8 cellular contexts compared by ENCODE assay signal in the genomic region with DNA sequence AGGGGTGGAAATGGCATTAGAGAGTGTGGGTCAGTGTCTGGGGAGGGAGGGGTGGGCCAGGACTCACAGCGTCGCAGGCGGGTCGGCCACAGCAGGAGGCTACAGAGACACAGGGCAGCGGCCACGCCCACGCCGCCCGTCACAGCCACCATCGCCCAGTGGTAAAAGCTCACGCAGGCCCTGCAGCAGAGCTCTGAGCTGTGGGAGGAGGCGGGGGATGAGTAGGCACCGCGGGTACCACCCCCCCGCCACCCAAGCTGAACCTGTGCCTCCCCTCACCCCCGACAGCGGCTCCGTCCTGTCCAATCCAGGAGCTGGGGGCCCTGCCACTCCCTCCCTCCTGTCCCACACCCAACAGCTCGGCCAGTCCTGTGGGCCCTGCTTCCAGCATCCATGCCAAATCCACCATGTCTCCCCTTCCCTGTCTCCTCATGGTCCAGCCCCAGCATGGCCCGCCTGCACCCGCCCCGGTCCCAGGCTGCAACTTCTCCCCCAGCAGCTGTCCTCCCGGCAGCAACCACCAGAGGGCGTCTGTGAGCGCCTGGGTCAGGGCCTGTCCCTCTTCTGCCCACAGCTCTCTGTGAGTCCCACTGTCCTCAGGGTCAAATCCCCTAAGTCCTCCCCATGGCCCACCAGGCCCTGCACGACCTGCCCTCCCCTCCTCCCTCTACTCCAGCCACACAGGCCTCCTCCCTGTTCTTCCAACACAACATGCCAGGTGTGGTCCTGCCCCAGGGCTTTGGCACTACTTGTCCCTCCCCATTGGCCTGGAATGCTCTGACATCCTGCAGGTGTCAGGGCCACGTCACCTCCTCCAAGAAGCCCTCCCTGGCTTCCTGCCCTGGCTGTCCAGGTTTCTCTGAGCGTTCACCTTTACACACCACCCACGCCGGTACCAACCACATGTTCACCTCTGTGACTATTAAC. TPM values are rescaled to one million over a fixed set of nuclear protein-coding genes. Genes with fewer than 3 reads are reported as not detected.
DNase-seq lines count a peak whose midpoint lies in the region; ATAC-seq and TF ChIP-seq lines count a peak whose summit lies in the region.

No MANE protein-coding gene starts in this region.

- peak; percentile 78 for TF ChIP-seq CTCF in RWPE2 (IDR thresholded peaks at IDR 0.05; ENCODE audit: poor library complexity, severe bottlenecking)
- TF ChIP-seq CTCF in foreskin keratinocyte (conservative IDR thresholded peaks at IDR 0.05) = peak; percentile 89
- peak; percentile 85 for TF ChIP-seq CTCF in osteoblast (IDR thresholded peaks at IDR 0.05; ENCODE audit: extremely low read depth, low read depth, low read length)
- peak; percentile 97 for TF ChIP-seq CTCF in thoracic aorta (IDR thresholded peaks at IDR 0.05)

- H2AFZ ChIP-seq in GM23248 (no peak overlapping the region), osteoblast (ENCODE audit: low read length) (no peak overlapping the region)

- H3K27me3 ChIP-seq in GM23248 (replicated peaks; ENCODE audit: insufficient read depth) (no peaks in the 10 kb centered on the region), RWPE2 (ENCODE audit: insufficient read depth, poor library complexity, severe bottlenecking) (no peaks in the 10 kb centered on the region), foreskin keratinocyte (no peaks in the 10 kb centered on the region), osteoblast (ENCODE audit: insufficient read depth, low read length) (no peaks in the 10 kb centered on the region), thoracic aorta (replicated peaks; ENCODE audit: insufficient read depth) (no peaks in the 10 kb centered on the region)

- H3K79me2 ChIP-seq in GM23248 (ENCODE audit: insufficient read depth) = no peaks in the 10 kb centered on the region
- peaks cover 8% of the 10 kb centered on the region for H3K79me2 ChIP-seq in osteoblast (ENCODE audit: insufficient read depth, low read length)

- H4K20me1 ChIP-seq in GM23248 (ENCODE audit: insufficient read depth) (no peaks in the 10 kb centered on the region), osteoblast (ENCODE audit: insufficient read depth, low read length) (peaks cover 13% of the 10 kb centered on the region)

- H3K4me2 ChIP-seq in GM23248 (ENCODE audit: unreplicated experiment) (no peak overlapping the region), osteoblast (ENCODE audit: insufficient read depth, low read length) (no peak overlapping the region)

- ATAC-seq in RWPE2 (ENCODE audit: low read depth) = peak; percentile 52
- peak; percentile 57 for ATAC-seq in foreskin keratinocyte
- no peak for ATAC-seq in thoracic aorta (ENCODE audit: insufficient number of reproducible peaks, low FRiP score, low read depth)
- no peak for ATAC-seq in HG03108 (IDR thresholded peaks at IDR 0.05; ENCODE audit: unreplicated experiment)

- WGBS in GM23248 (ENCODE audit: low coverage in 1 of 2, low lambda C conversion rate in 2 of 2, missing lambda C conversion rate in 2 of 2), 2 experiments = 50 to 57% methylated on average over 18 to 30 of the region's 30 CpGs

- in situ Hi-C loops in ACHN (cut with HindIII; ENCODE audit: low pct_ligation_motif_present, low pct_unique_long_range_greater_than_20kb, low sequenced_read_pairs) = no loop called here
- in situ Hi-C loops in GM23248 (cut with MboI) = no loop called here

- H3K9me3 ChIP-seq in GM23248 (ENCODE audit: low read depth) (no peaks in the 10 kb centered on the region), RWPE2 (ENCODE audit: severe bottlenecking) (no peaks in the 10 kb centered on the region), osteoblast (ENCODE audit: low read depth, low read length) (no peaks in the 10 kb centered on the region), thoracic aorta (no peaks in the 10 kb centered on the region)

- no peak overlapping the region for H3K4me3 ChIP-seq in GM23248
- no peak overlapping the region for H3K4me3 ChIP-seq in RWPE2 (ENCODE audit: severe bottlenecking)
- no peak overlapping the region for H3K4me3 ChIP-seq in osteoblast (ENCODE audit: insufficient read depth, low read length)
- H3K4me3 ChIP-seq in thoracic aorta = no peak overlapping the region

- H3K4me1 ChIP-seq in GM23248 (ENCODE audit: insufficient read depth) (no peaks in the 10 kb centered on the region), RWPE2 (ENCODE audit: insufficient read depth, poor library complexity, severe bottlenecking) (no peaks in the 10 kb centered on the region), foreskin keratinocyte (no peaks in the 10 kb centered on the region), osteoblast (ENCODE audit: insufficient read depth, low read length) (no peaks in the 10 kb centered on the region), thoracic aorta (ENCODE audit: control insufficient read depth in 1 of 2, low read depth in 2 of 2) (peaks cover 0 to 14% of the 10 kb centered on the region in 2 donors)

- no peaks in the 10 kb centered on the region for H3K9me2 ChIP-seq in GM23248 (ENCODE audit: insufficient read depth)

- DNase-seq in ACHN (peak; percentile 50), GM23248 (peak; percentile 62), RWPE2 (ENCODE audit: low spot score) (no peak), activated gamma-delta T cell treated with Interleukin-2 at 50 U/mL for 16 hours (peak; percentile 77), foreskin keratinocyte (peak; percentile 44 to 72), osteoblast (ENCODE audit: insufficient read length, low spot score, missing footprints) (peak; percentile 99), thoracic aorta (ENCODE audit: low spot score) (no peak)

- H3K36me3 ChIP-seq in GM23248 (ENCODE audit: low read depth) (no peaks in the 10 kb centered on the region), RWPE2 (ENCODE audit: low read depth) (peaks cover 14% of the 10 kb centered on the region; the same call in 1 of the 2 replicates), osteoblast (ENCODE audit: insufficient read depth, low read length) (peaks cover 12% of the 10 kb centered on the region), thoracic aorta (no peaks in the 10 kb centered on the region)

- H3K9ac ChIP-seq in GM23248 = no peak overlapping the region

- H3K27ac ChIP-seq in GM23248 (no peak overlapping the region), RWPE2 (ENCODE audit: poor library complexity, severe bottlenecking) (no peak overlapping the region), foreskin keratinocyte (no peak overlapping the region), osteoblast (ENCODE audit: low read depth, low read length) (no peak overlapping the region), thoracic aorta (no peak overlapping the region)

- peaks cover 5% of the 10 kb centered on the region; the same call in 1 of the 2 replicates for H3F3A ChIP-seq in GM23248 (ENCODE audit: insufficient read depth)

RNA-seq across cellular contexts. Expression of a gene that starts 6.0 kb away (rescaled TPM):
- total RNA-seq in GM23248 (2014; rRNA removed; shearing (Covaris generic)) = not detected in 2 replicates
- polyA plus RNA-seq in GM23248 (2016; fragmentation: Nextera tagmentation; extraction: Ambion mirVana) = 0.33 TPM in 1 of 2 replicates, not detected in the other
- total RNA-seq in foreskin keratinocyte = not detected in 2 replicates
- not detected in 2 replicates for polyA plus RNA-seq in foreskin keratinocyte
- total RNA-seq in osteoblast = not detected in 2 replicates
- total RNA-seq in thoracic aorta = not detected

RNA-seq across cellular contexts. Expression of a gene that starts 12.4 kb away (rescaled TPM):
- total RNA-seq in GM23248 (2014; rRNA removed; shearing (Covaris generic)) = 67.9 and 73.9 TPM in 2 replicates
- 23.0 and 23.1 TPM in 2 replicates for polyA plus RNA-seq in GM23248 (2016; fragmentation: Nextera tagmentation; extraction: Ambion mirVana)
- 49.1 and 57.5 TPM in 2 replicates for total RNA-seq in foreskin keratinocyte
- polyA plus RNA-seq in foreskin keratinocyte = 56.0 and 62.9 TPM in 2 replicates
- total RNA-seq in osteoblast = 92.5 and 104 TPM in 2 replicates
- 100 to 1,000 TPM in 1 of 2 donors, 10 to 100 TPM in 1; 85.6 to 112 TPM for total RNA-seq in thoracic aorta

RNA-seq across cellular contexts. Expression of a gene that starts 27.7 kb away (rescaled TPM):
- total RNA-seq in GM23248 (2014; rRNA removed; shearing (Covaris generic)) = 105 and 112 TPM in 2 replicates
- 83.9 and 87.7 TPM in 2 replicates for polyA plus RNA-seq in GM23248 (2016; fragmentation: Nextera tagmentation; extraction: Ambion mirVana)
- total RNA-seq in foreskin keratinocyte = 51.9 and 59.9 TPM in 2 replicates
- 72.2 and 77.7 TPM in 2 replicates for polyA plus RNA-seq in foreskin keratinocyte
- total RNA-seq in osteoblast = 57.2 and 65.9 TPM in 2 replicates
- total RNA-seq in thoracic aorta = 100 to 1,000 TPM in 1 of 2 donors, 10 to 100 TPM in 1; 90.8 to 120 TPM

RNA-seq across cellular contexts. Expression of a gene that starts 38.9 kb away (rescaled TPM):
- total RNA-seq in GM23248 (2014; rRNA removed; shearing (Covaris generic)) = 36.5 and 61.3 TPM in 2 replicates
- 32.3 and 38.4 TPM in 2 replicates for polyA plus RNA-seq in GM23248 (2016; fragmentation: Nextera tagmentation; extraction: Ambion mirVana)
- total RNA-seq in foreskin keratinocyte = 39.7 and 43.1 TPM in 2 replicates
- 36.7 and 37.9 TPM in 2 replicates for polyA plus RNA-seq in foreskin keratinocyte
- 36.6 and 39.5 TPM in 2 replicates for total RNA-seq in osteoblast
- 10 to 100 TPM; 29.6 to 33.8 TPM for total RNA-seq in thoracic aorta

RNA-seq across cellular contexts. Expression of a gene that starts 40.3 kb away (rescaled TPM):
- 0.13 TPM in 1 of 2 replicates, not detected in the other for total RNA-seq in GM23248 (2014; rRNA removed; shearing (Covaris generic))
- polyA plus RNA-seq in GM23248 (2016; fragmentation: Nextera tagmentation; extraction: Ambion mirVana) (0.06 TPM in 1 of 2 replicates, not detected in the other), foreskin keratinocyte (0.01 TPM in 1 of 2 replicates, not detected in the other)
- total RNA-seq in foreskin keratinocyte (not detected in 2 replicates), osteoblast (under 0.01 TPM in 1 of 2 replicates, not detected in the other), thoracic aorta (1 to 10 TPM; 1.1 to 1.6 TPM)

Comparison
In these comparisons a context has a peak if more than half of its experiments do, and no peak if none do; other contexts are left out.
1. DNase-seq: peak in ACHN (single experiment), GM23248 (single experiment), activated gamma-delta T cell treated with Interleukin-2 at 50 U/mL for 16 hours (single experiment), foreskin keratinocyte (2 of 2) and osteoblast (single experiment); none in RWPE2 (single experiment) and thoracic aorta (single experiment).
2. ATAC-seq: peak in RWPE2 (single experiment) and foreskin keratinocyte (single experiment); none in thoracic aorta (single experiment) and HG03108 (single experiment).
3. Peak in every context shown above with its lines, with median percentiles within 50 percentile points of each other: CTCF ChIP-seq.